Comparison of ENCODE assay signal across 8 cellular contexts in the genomic region with DNA sequence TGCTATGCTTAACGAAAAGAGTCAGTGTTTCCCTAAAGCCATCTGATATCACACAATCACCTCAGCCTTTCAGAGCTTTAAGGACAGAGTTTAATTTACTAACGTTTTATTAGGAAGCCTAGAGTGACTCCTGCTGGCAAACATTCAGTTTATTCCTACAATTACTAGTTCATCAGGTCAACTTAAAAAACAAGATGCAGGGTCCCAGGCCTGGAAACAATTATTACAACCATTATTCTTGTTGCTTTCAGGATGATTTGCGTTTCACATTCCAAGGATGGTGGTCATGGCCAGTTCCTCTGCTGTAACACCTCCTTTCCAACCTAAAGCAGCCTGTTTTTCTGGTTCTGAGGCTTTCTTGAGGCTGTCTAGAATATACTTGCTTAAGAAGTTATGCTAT. TPM values are rescaled to one million over a fixed set of nuclear protein-coding genes. Genes with fewer than 3 reads are reported as not detected.
DNase-seq lines count a peak whose midpoint lies in the region; ATAC-seq, FAIRE-seq and TF ChIP-seq lines count a peak whose summit lies in the region.

No MANE protein-coding gene starts in this region.

- no peak overlapping the region for H3K4me3 ChIP-seq in CD8-positive, alpha-beta memory T cell (ENCODE audit: low read length)
- H3K4me3 ChIP-seq in IMR-90 (ENCODE audit: insufficient read depth, low read depth, low read length) (no peak overlapping the region), gastroesophageal sphincter (no peak overlapping the region)

- H3K18ac ChIP-seq in IMR-90 (ENCODE audit: low read depth, low read length): no peak overlapping the region

- H3K4me3 Mint-ChIP-seq in CD8-positive, alpha-beta memory T cell: peak overlapping the region in 6 of 7 donors; percentile 10 to 93 (median 64)

- H3K79me1 ChIP-seq in IMR-90 (ENCODE audit: low read depth in 1 of 2, low read length in 2 of 2): peaks cover 0 to 27% of the 10 kb centered on the region in 2 experiments; a peak in 3 of 4 replicates

- H3K27ac Mint-ChIP-seq in CD8-positive, alpha-beta memory T cell: peak overlapping the region in 6 of 8 donors; percentile 52 to 90 (median 82)

- TF ChIP-seq CTCF in IMR-90 (conservative IDR thresholded peaks at IDR 0.05; ENCODE audit: low read depth, low read length) (peak; percentile 50), gastroesophageal sphincter (IDR thresholded peaks at IDR 0.05) (peak in 3 of 4 experiments; percentile 56 to 59 (median 56)), GM20000 (IDR thresholded peaks at IDR 0.05; ENCODE audit: extremely low read depth, missing control alignments) (no peak)

- H3K9me3 Mint-ChIP-seq in CD8-positive, alpha-beta memory T cell: no peaks in the 10 kb centered on the region

- peaks cover 34 to 44% (median 42%) of the 10 kb centered on the region in 3 donors for H3K4me1 Mint-ChIP-seq in CD8-positive, alpha-beta memory T cell

- H3K4me1 ChIP-seq in CD8-positive, alpha-beta memory T cell (ENCODE audit: insufficient read depth, low read length): peaks cover 29% of the 10 kb centered on the region
- H3K4me1 ChIP-seq in IMR-90 (ENCODE audit: control insufficient read depth, insufficient read depth, low read length) (peaks cover 10% of the 10 kb centered on the region), gastroesophageal sphincter (peaks cover 9 to 41% (median 30%) of the 10 kb centered on the region in 3 donors)

- no peak overlapping the region for H4K8ac ChIP-seq in IMR-90 (ENCODE audit: low read depth in 2 of 2, low read length in 2 of 2)

- no peak overlapping the region for H3K9ac ChIP-seq in IMR-90 (ENCODE audit: low read depth, low read length)

- CTCF ChIA-PET in CD8-positive, alpha-beta memory T cell (lab: Charles Lee): interaction anchor here (0.8 to 8.9 kb wide), 27 partner anchors 10 to 751 kb away, joined by 3 to 154 read pairs (median 4); partner anchors contain the start of gene ABRAXAS2
- CTCF ChIA-PET in IMR-90 (lab: Yijun Ruan, JAX): interaction anchor here (0.6 to 1.4 kb wide), 5 partner anchors 10 to 222 kb away, joined by 3 to 4 read pairs (median 3); no protein-coding TSS in a partner anchor

- dilution Hi-C loops in IMR-90 (cut with HindIII; ENCODE audit: low sequenced_read_pairs, unreplicated experiment): no loop called here

- H2AK9ac ChIP-seq in IMR-90 (replicated peaks; ENCODE audit: low read depth, low read length, poor library complexity): no peak overlapping the region

- TF ChIP-seq POLR2A in IMR-90 (IDR thresholded peaks at IDR 0.05; ENCODE audit: low read depth, low read length) (no peak), gastroesophageal sphincter (IDR thresholded peaks at IDR 0.05) (no peak)

- no peak overlapping the region for H2AFZ ChIP-seq in IMR-90 (replicated peaks; ENCODE audit: low read length, poor library complexity)

- WGBS in IMR-90 (ENCODE audit: extremely low coverage in 2 of 2, insufficient read length in 1 of 2), 2 experiments: no CpG with 5 or more reads among the region's 3 CpGs
- WGBS in gastroesophageal sphincter (ENCODE audit: low coverage in 1 of 2), 2 donors: 2 to 8% methylated on average over 3 of the region's 3 CpGs

- no peak overlapping the region for H3K56ac ChIP-seq in IMR-90 (ENCODE audit: extremely low read depth, insufficient read depth, low read length)

- intact Hi-C loops in IMR-90 (cut with micrococcal nuclease): loop anchor here (2.0 to 5.0 kb wide), 2 partner anchors 45 to 172 kb away; partner anchors contain the start of gene EEF1AKMT2

- no peak overlapping the region for H2BK120ac ChIP-seq in IMR-90 (ENCODE audit: low read depth, low read length)

- H3K23ac ChIP-seq in IMR-90 (ENCODE audit: low read depth, low read length): no peak overlapping the region

- H3K36me3 ChIP-seq in CD8-positive, alpha-beta memory T cell (ENCODE audit: insufficient read depth, low read length): no peaks in the 10 kb centered on the region
- H3K36me3 ChIP-seq in IMR-90 (ENCODE audit: control insufficient read depth, insufficient read depth, low read length) (peaks cover 2% of the 10 kb centered on the region), gastroesophageal sphincter (peaks cover 0 to 13% of the 10 kb centered on the region in 2 donors)

- peak; percentile 52 for TF ChIP-seq RAD21 in IMR-90 (IDR thresholded peaks at IDR 0.05; ENCODE audit: low read length)

- no peaks in the 10 kb centered on the region for H3K27me3 ChIP-seq in CD8-positive, alpha-beta memory T cell (ENCODE audit: insufficient read depth, low read length, poor library complexity, severe bottlenecking)
- no peaks in the 10 kb centered on the region for H3K27me3 ChIP-seq in IMR-90 (ENCODE audit: control insufficient read depth, insufficient read depth, low read length)
- no peaks in the 10 kb centered on the region for H3K27me3 ChIP-seq in gastroesophageal sphincter

- H3K36me3 Mint-ChIP-seq in CD8-positive, alpha-beta memory T cell: peaks cover 0 to 17% (median 0%) of the 10 kb centered on the region in 3 donors

- peaks cover 9% of the 10 kb centered on the region for H4K20me1 ChIP-seq in IMR-90 (ENCODE audit: insufficient read depth, low read length)

- no peak overlapping the region for H3K14ac ChIP-seq in IMR-90 (replicated peaks; ENCODE audit: low read depth, low read length)

- H3K27me3 Mint-ChIP-seq in CD8-positive, alpha-beta memory T cell: peaks cover 0 to 1% of the 10 kb centered on the region in 2 donors

- no peak overlapping the region for H2BK15ac ChIP-seq in IMR-90 (ENCODE audit: low read depth, low read length)

- no peak overlapping the region for H4K91ac ChIP-seq in IMR-90 (ENCODE audit: insufficient read depth, low read depth, low read length)

- H2BK20ac ChIP-seq in IMR-90 (ENCODE audit: low read depth, low read length): no peak overlapping the region

- H2BK5ac ChIP-seq in IMR-90 (ENCODE audit: low read depth, low read length, poor library complexity, severe bottlenecking): no peak overlapping the region

- TF ChIP-seq EP300 in gastroesophageal sphincter (IDR thresholded peaks at IDR 0.05): no peak

- FAIRE-seq in urothelium cell line (lab: Jason Lieb, UNC): no peak

- H3K4me2 ChIP-seq in IMR-90 (ENCODE audit: low read depth, low read length): no peak overlapping the region

- no peak overlapping the region for H4K5ac ChIP-seq in IMR-90 (ENCODE audit: low read depth, low read length)

- BruUV-seq in IMR-90 (replicated peaks; lab: Mats Ljungman, UMichigan): no TSS peak

- ATAC-seq in IMR-90 (ENCODE audit: low read depth) (no peak), gastroesophageal sphincter (no peak), HG03342 (IDR thresholded peaks at IDR 0.05; ENCODE audit: unreplicated experiment) (no peak)

- no peak overlapping the region for H3K4ac ChIP-seq in IMR-90 (ENCODE audit: low read depth, low read length)

- H3K9me3 ChIP-seq in CD8-positive, alpha-beta memory T cell (ENCODE audit: low read length): no peaks in the 10 kb centered on the region
- H3K9me3 ChIP-seq in IMR-90 (ENCODE audit: control insufficient read depth, insufficient read depth, low read length): no peaks in the 10 kb centered on the region
- no peaks in the 10 kb centered on the region for H3K9me3 ChIP-seq in gastroesophageal sphincter

- H3K9me1 ChIP-seq in IMR-90 (ENCODE audit: insufficient read depth, low read length): no peaks in the 10 kb centered on the region

- H3K27ac ChIP-seq in CD8-positive, alpha-beta memory T cell (ENCODE audit: low read depth, low read length): no peak overlapping the region
- H3K27ac ChIP-seq in IMR-90 (ENCODE audit: insufficient read depth, low read length) (no peak overlapping the region), gastroesophageal sphincter (peak overlapping the region; percentile 90 to 95 (median 92))

- POLR2A ChIA-PET in CD8-positive, alpha-beta memory T cell (lab: Charles Lee): interaction anchor here (1.1 kb wide), 1 partner anchor 216 kb away, joined by 3 read pairs; no protein-coding TSS in a partner anchor
- POLR2A ChIA-PET in IMR-90 (lab: Charles Lee; ENCODE audit: unreplicated experiment): interaction anchor here (0.6 kb wide), 1 partner anchor 144 kb away, joined by 4 read pairs; no protein-coding TSS in a partner anchor

- H2AK5ac ChIP-seq in IMR-90 (ENCODE audit: low read depth, low read length): no peak overlapping the region

- in situ Hi-C loops in IMR-90 (cut with MboI; ENCODE audit: low sequenced_read_pairs): no loop called here

- peak in 2 of 5 donors; percentile 49 to 58 for DNase-seq in CD8-positive, alpha-beta memory T cell
- DNase-seq in IMR-90: peak; percentile 72
- peak; percentile 67 for DNase-seq in SW480 (ENCODE audit: low spot score)
- DNase-seq in smooth muscle cell of the brain vasculature (ENCODE audit: low read depth, low spot score): peak; percentile 37
- DNase-seq in urothelium cell line (ENCODE audit: low spot score): no peak
- DNase-seq in GM20000 (ENCODE audit: low spot score): no peak

TF ChIP-seq in IMR-90, 13 proteins besides CTCF, POLR2A, EP300 and RAD21 (continues in another document):
- no peak for TF ChIP-seq USF2 (IDR thresholded peaks at IDR 0.05; ENCODE audit: low read depth, low read length)

RNA-seq across cellular contexts. Expression of gene FAM53B, which starts 1.5 kb away (rescaled TPM):
- 10 to 100 TPM; 28.8 to 29.2 TPM for total RNA-seq in CD8-positive, alpha-beta memory T cell
- 41.6 TPM for polyA plus RNA-seq in CD8-positive, alpha-beta memory T cell
- total RNA-seq in IMR-90 (2012; rRNA removed) (5.3 and 5.7 TPM in 2 replicates), gastroesophageal sphincter (10 to 100 TPM; 24.5 to 33.0 (median 30.2) TPM)
- polyA plus RNA-seq in IMR-90 (2012; rRNA removed): 3.8 and 5.0 TPM in 2 replicates
- 2.5 and 4.1 TPM in 2 replicates for polyA plus RNA-seq in IMR-90 (2012; cell fraction: cytosol; rRNA removed)
- 7.0 and 12.4 TPM in 2 replicates for polyA plus RNA-seq in IMR-90 (2012; cell fraction: nucleus; rRNA removed; ENCODE audit: low replicate concordance)

RNA-seq across cellular contexts. Expression of gene EEF1AKMT2, which starts 46.0 kb away (rescaled TPM):
- 10 to 100 TPM; 18.2 to 18.6 TPM for total RNA-seq in CD8-positive, alpha-beta memory T cell
- polyA plus RNA-seq in CD8-positive, alpha-beta memory T cell: 21.1 TPM
- total RNA-seq in IMR-90 (2012; rRNA removed) (9.7 and 22.8 TPM in 2 replicates), gastroesophageal sphincter (10 to 100 TPM in 3 of 4 donors, 1 to 10 TPM in 1; 9.1 to 18.6 (median 10.5) TPM)
- polyA plus RNA-seq in IMR-90 (2012; rRNA removed): 9.5 and 12.7 TPM in 2 replicates
- polyA plus RNA-seq in IMR-90 (2012; cell fraction: cytosol; rRNA removed): 3.4 and 3.9 TPM in 2 replicates
- 1.3 and 13.1 TPM in 2 replicates for polyA plus RNA-seq in IMR-90 (2012; cell fraction: nucleus; rRNA removed; ENCODE audit: low replicate concordance)

RNA-seq across cellular contexts. Expression of gene ABRAXAS2, which starts 55.9 kb away (rescaled TPM):
- total RNA-seq in CD8-positive, alpha-beta memory T cell: 10 to 100 TPM; 22.9 to 24.3 TPM
- polyA plus RNA-seq in CD8-positive, alpha-beta memory T cell: 11.1 TPM
- 10.9 and 19.2 TPM in 2 replicates for total RNA-seq in IMR-90 (2012; rRNA removed)
- polyA plus RNA-seq in IMR-90 (2012; rRNA removed): 9.0 and 9.8 TPM in 2 replicates
- 1.3 and 2.9 TPM in 2 replicates for polyA plus RNA-seq in IMR-90 (2012; cell fraction: cytosol; rRNA removed)
- polyA plus RNA-seq in IMR-90 (2012; cell fraction: nucleus; rRNA removed; ENCODE audit: low replicate concordance): 1.2 and 6.7 TPM in 2 replicates
- 10 to 100 TPM; 12.9 to 17.7 (median 16.8) TPM for total RNA-seq in gastroesophageal sphincter

Comparison
In these comparisons a context has a peak if more than half of its experiments do, and no peak if none do; other contexts are left out.
1. DNase-seq: peak in IMR-90 (single experiment), SW480 (single experiment) and smooth muscle cell of the brain vasculature (single experiment); none in urothelium cell line (single experiment) and GM20000 (single experiment).
2. H3K27ac ChIP-seq: peak in gastroesophageal sphincter (4 of 4); none in CD8-positive, alpha-beta memory T cell (single experiment) and IMR-90 (single experiment).